9 cellular contexts compared by ENCODE assay signal in the genomic region with DNA sequence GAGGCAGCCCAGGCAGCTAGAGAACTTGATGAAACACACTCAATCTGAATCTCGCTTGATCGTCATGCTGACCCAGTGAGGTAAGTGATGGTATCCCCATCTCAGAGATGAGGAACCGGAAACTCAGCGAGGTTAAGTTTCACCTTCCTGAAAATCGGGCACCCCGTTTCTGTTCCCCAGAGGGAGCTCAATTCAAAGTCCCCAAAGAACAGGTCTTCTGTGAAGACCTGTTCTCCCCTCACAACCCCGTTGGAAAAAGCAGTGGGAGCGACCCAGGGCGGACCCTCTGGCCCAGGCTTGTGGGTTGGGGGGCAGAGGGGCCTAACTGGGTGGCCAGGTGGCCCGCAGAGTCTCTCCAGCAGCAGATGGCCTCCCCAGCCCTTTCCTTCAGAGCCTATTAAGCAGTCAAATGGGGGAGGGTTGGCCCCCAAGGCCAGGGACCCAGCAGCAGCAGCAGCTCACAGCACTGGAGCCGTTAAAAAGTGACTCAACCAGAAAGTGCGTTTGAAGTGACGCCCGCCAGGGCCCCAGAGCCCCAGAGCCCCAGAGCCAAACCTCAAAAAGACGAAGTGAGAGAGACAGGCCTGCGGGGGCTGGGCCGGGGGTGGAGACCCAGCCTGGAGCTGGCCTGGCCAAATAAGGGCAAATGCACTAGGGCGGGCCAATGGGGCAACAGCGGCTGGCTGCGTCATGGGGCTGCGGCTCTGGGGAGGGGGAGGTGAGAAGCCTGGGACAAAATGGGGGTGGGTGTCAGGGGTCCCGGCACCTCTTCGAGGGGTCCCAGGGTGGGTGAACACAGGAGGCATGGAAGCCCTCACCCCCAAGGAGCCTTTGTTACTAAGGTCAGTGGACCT. TPM values are rescaled to one million over a fixed set of nuclear protein-coding genes. Genes with fewer than 3 reads are reported as not detected.
DNase-seq lines count a peak whose midpoint lies in the region; ATAC-seq and TF ChIP-seq lines count a peak whose summit lies in the region.
"Had no signal": no experiment of that assay in that cellular context is flagged by ENCODE, and none has a peak within 500 bp of the region (broad histone marks: within the 10 kb centered on the region; RNA-seq: fewer than 3 reads in every experiment).

No MANE protein-coding gene starts in this region.

- peak; percentile 98 for DNase-seq in DND-41
- peak; percentile 74 for DNase-seq in KG1 (lab: John Stamatoyannopoulos, UW)
- peak; percentile 81 to 93 for DNase-seq in activated CD4-positive, alpha-beta T cell treated with anti-CD3 and anti-CD28 coated beads, Interleukin-2, amount 50 U/mL, for 24 hours (ENCODE audit: low read depth in 1 of 2, low spot score in 1 of 2)
- DNase-seq in mucosa of gallbladder (ENCODE audit: low spot score): peak; percentile 80
- peak; percentile 94 to 95 for DNase-seq in stimulated activated CD8-positive, alpha-beta memory T cell treated with anti-CD3 and anti-CD28 coated beads, Interleukin-7, amount 100 ng/mL, for 4 hours (ENCODE audit: low read depth in 2 of 2)
- DNase-seq in NCI-H774 (lab: John Stamatoyannopoulos, UW): no peak

- peaks cover 96% of the 10 kb centered on the region for H3K79me2 ChIP-seq in DND-41 (ENCODE audit: insufficient read depth, low read length)

- ATAC-seq in DND-41 (ENCODE audit: insufficient read depth, low read depth): peak; percentile 55
- ATAC-seq in GM21717 (IDR thresholded peaks at IDR 0.05; ENCODE audit: unreplicated experiment): peak; percentile 51

- no peak overlapping the region for H2AFZ ChIP-seq in DND-41 (ENCODE audit: low read depth, low read length)

- peak overlapping the region; percentile 99 for H3K9ac ChIP-seq in DND-41 (ENCODE audit: low read depth, low read length)

- H3K9me3 ChIP-seq in DND-41 (ENCODE audit: insufficient read depth, low read length, severe bottlenecking): no peaks in the 10 kb centered on the region
- H3K9me3 ChIP-seq in ectodermal cell (ENCODE audit: control insufficient read depth, low read length): no peaks in the 10 kb centered on the region

- WGBS in ectodermal cell, 2 experiments: 51 to 53% methylated on average over 23 of the region's 23 CpGs

- H3K36me3 ChIP-seq in DND-41 (ENCODE audit: insufficient read depth, low read length) (peaks cover 46% of the 10 kb centered on the region), ectodermal cell (ENCODE audit: control insufficient read depth, insufficient read depth, low read length) (no peaks in the 10 kb centered on the region)

- no peaks in the 10 kb centered on the region; the same call in 1 of the 2 replicates for H4K20me1 ChIP-seq in DND-41 (ENCODE audit: insufficient read depth, low read length)

- H3K27ac ChIP-seq in DND-41 (ENCODE audit: low read length): peak overlapping the region; percentile 100
- H3K27ac ChIP-seq in ectodermal cell (ENCODE audit: insufficient read depth, low read depth, low read length, poor library complexity, severe bottlenecking): peak overlapping the region; percentile 38

- no peak for TF ChIP-seq CTCF in DND-41 (IDR thresholded peaks at IDR 0.05; ENCODE audit: borderline replicate concordance, extremely low read depth, low read length, poor library complexity, severe bottlenecking)

- H3K4me1 ChIP-seq in DND-41 (ENCODE audit: insufficient read depth, low read length): peaks cover 90% of the 10 kb centered on the region
- H3K4me1 ChIP-seq in ectodermal cell (ENCODE audit: control insufficient read depth, insufficient read depth, low read length): peaks cover 26% of the 10 kb centered on the region

- peak overlapping the region; percentile 65 for H3K4me2 ChIP-seq in DND-41 (ENCODE audit: insufficient read depth, low read length)

- H3K4me3 ChIP-seq in DND-41 (ENCODE audit: low read depth in 1 of 2, low read length in 2 of 2) (peak overlapping the region; percentile 63 to 96), ectodermal cell (ENCODE audit: insufficient read depth, low read depth, low read length) (no peak overlapping the region)

- H3K27me3 ChIP-seq in DND-41 (ENCODE audit: insufficient read depth, low read length, poor library complexity) (no peaks in the 10 kb centered on the region), ectodermal cell (ENCODE audit: control insufficient read depth, insufficient read depth, low read length, poor library complexity, severe bottlenecking) (no peaks in the 10 kb centered on the region)

RNA-seq across cellular contexts. Expression of a gene that starts 9.2 kb away (rescaled TPM):
- polyA plus RNA-seq in ectodermal cell (2013, experiment 1 of 4): 37.9 TPM
- polyA plus RNA-seq in ectodermal cell (2013, experiment 2 of 4): 43.0 TPM
- polyA plus RNA-seq in ectodermal cell (2013, experiment 3 of 4): 32.1 TPM
- 38.7 TPM for polyA plus RNA-seq in ectodermal cell (2013, experiment 4 of 4)
- 30.2 TPM for total RNA-seq in mucosa of gallbladder
- total RNA-seq: SK-MEL-5 had no signal

RNA-seq across cellular contexts. Expression of a gene that starts 14.2 kb away (rescaled TPM):
- polyA plus RNA-seq in ectodermal cell (2013, experiment 1 of 4): 94.4 TPM
- polyA plus RNA-seq in ectodermal cell (2013, experiment 2 of 4): 115 TPM
- polyA plus RNA-seq in ectodermal cell (2013, experiment 3 of 4): 80.1 TPM
- 92.2 TPM for polyA plus RNA-seq in ectodermal cell (2013, experiment 4 of 4)
- 72.4 TPM for total RNA-seq in mucosa of gallbladder

RNA-seq across cellular contexts. Expression of a gene that starts 57.1 kb away (rescaled TPM):
- not detected for polyA plus RNA-seq in ectodermal cell (2013, experiment 1 of 4)
- not detected for polyA plus RNA-seq in ectodermal cell (2013, experiment 2 of 4)
- not detected for polyA plus RNA-seq in ectodermal cell (2013, experiment 3 of 4)
- not detected for polyA plus RNA-seq in ectodermal cell (2013, experiment 4 of 4)
- total RNA-seq in mucosa of gallbladder: 0.06 TPM
- total RNA-seq: SK-MEL-5 had no signal
